8 cellular contexts compared by ENCODE assay signal in genomic region chr14:75175677-75176141, GRCh38. TPM values are rescaled to one million over a fixed set of nuclear protein-coding genes. Genes with fewer than 3 reads are reported as not detected.
DNase-seq lines count a peak whose midpoint lies in the region; ATAC-seq, FAIRE-seq and TF ChIP-seq lines count a peak whose summit lies in the region.

No MANE protein-coding gene starts in this region.

- peaks cover 8 to 45% (median 19%) of the 10 kb centered on the region in 4 donors for H3K4me1 ChIP-seq in transverse colon

- H3K36me3 Mint-ChIP-seq in activated T-helper 2 cell treated with anti-CD3 and anti-CD28 coated beads, Interferon-gamma antibody, Interleukin-2, Interleukin-4, amounts not matched to agents 10 μg/mL and 5 μg/mL and 100 μg/mL, durations not matched to agents 14 hours and 24 hours and 36 hours (ENCODE audit: low read depth) = peaks cover 40% of the 10 kb centered on the region

- no peaks in the 10 kb centered on the region for H3K9me3 Mint-ChIP-seq in activated T-helper 2 cell treated with anti-CD3 and anti-CD28 coated beads, Interferon-gamma antibody, Interleukin-2, Interleukin-4, amounts not matched to agents 10 μg/mL and 5 μg/mL and 100 μg/mL, durations not matched to agents 14 hours and 24 hours and 36 hours

- in situ Hi-C loops in transverse colon (cut with MboI; ENCODE audit: low pct_ligation_motif_present in 1 of 4, low pct_unique_long_range_greater_than_20kb in 1 of 4, low sequenced_read_pairs in 3 of 4) = no loop called here

- no peaks in the 10 kb centered on the region for H3K9me3 ChIP-seq in transverse colon

- peak overlapping the region; percentile 87 for H3K4me3 Mint-ChIP-seq in activated T-helper 2 cell treated with anti-CD3 and anti-CD28 coated beads, Interferon-gamma antibody, Interleukin-2, Interleukin-4, amounts not matched to agents 10 μg/mL and 5 μg/mL and 100 μg/mL, durations not matched to agents 14 hours and 24 hours and 36 hours (ENCODE audit: low read depth)

- peak overlapping the region; percentile 92 for H3K27ac Mint-ChIP-seq in activated T-helper 2 cell treated with anti-CD3 and anti-CD28 coated beads, Interferon-gamma antibody, Interleukin-2, Interleukin-4, amounts not matched to agents 10 μg/mL and 5 μg/mL and 100 μg/mL, durations not matched to agents 14 hours and 24 hours and 36 hours

- no peak for TF ChIP-seq EP300 in transverse colon (IDR thresholded peaks at IDR 0.05; ENCODE audit: low read depth)

- H3K27me3 ChIP-seq in kidney epithelial cell (ENCODE audit: control insufficient read depth, insufficient read depth, low read length) = no peaks in the 10 kb centered on the region
- no peaks in the 10 kb centered on the region for H3K27me3 ChIP-seq in transverse colon

- intact Hi-C loops in activated T-helper 2 cell treated with anti-CD3 and anti-CD28 coated beads, Interferon-gamma antibody, Interleukin-2, Interleukin-4, amounts not matched to agents 10 μg/mL and 5 μg/mL and 100 μg/mL, durations not matched to agents 14 hours and 24 hours and 36 hours (cut with micrococcal nuclease) = loop anchor here (1.0 to 5.0 kb wide), 5 partner anchors 18 to 119 kb away; partner anchors contain the start of genes FOS and NEK9
- intact Hi-C loops in transverse colon (cut with DNase I; ENCODE audit: low total_unique reads) = no loop called here

- ATAC-seq in GM18502 (IDR thresholded peaks at IDR 0.05; ENCODE audit: poor library complexity, unreplicated experiment) = peak; percentile 21
- ATAC-seq in HG03060 (IDR thresholded peaks at IDR 0.05; ENCODE audit: low read depth, unreplicated experiment) = peak; percentile 28

- peaks cover 3% of the 10 kb centered on the region for H3K27me3 Mint-ChIP-seq in activated T-helper 2 cell treated with anti-CD3 and anti-CD28 coated beads, Interferon-gamma antibody, Interleukin-2, Interleukin-4, amounts not matched to agents 10 μg/mL and 5 μg/mL and 100 μg/mL, durations not matched to agents 14 hours and 24 hours and 36 hours (ENCODE audit: low read depth)

- no peak for FAIRE-seq in GM12891 (lab: Jason Lieb, UNC)

- H3K27ac ChIP-seq in transverse colon = peak overlapping the region; percentile 96 to 100 (median 98)

- 8 to 89% methylated on average over 1 to 9 of the region's 10 CpGs for WGBS in transverse colon (ENCODE audit: low coverage in 1 of 2), 2 donors

- no peak for DNase-seq in activated T-helper 2 cell treated with anti-CD3 and anti-CD28 coated beads, Interferon-gamma antibody, Interleukin-2, Interleukin-4, amounts not matched to agents 10 μg/mL and 5 μg/mL and 100 μg/mL, durations not matched to agents 14 hours and 24 hours and 36 hours (ENCODE audit: low spot score)
- DNase-seq in kidney epithelial cell (ENCODE audit: low read depth) (no peak), transverse colon (no peak), GM12891 (ENCODE audit: insufficient read length, low spot score) (no peak), NCI-H2171 (lab: John Stamatoyannopoulos, UW) (no peak), globus pallidus (ENCODE audit: low spot score) (no peak)

- no peak for TF ChIP-seq CTCF in kidney epithelial cell (IDR thresholded peaks at IDR 0.05; ENCODE audit: insufficient read depth, low read length, poor library complexity, severe bottlenecking)
- TF ChIP-seq CTCF in transverse colon (IDR thresholded peaks at IDR 0.05) = no peak

- H3K4me3 ChIP-seq in kidney epithelial cell (ENCODE audit: low read depth, low read length) = peak overlapping the region; percentile 89
- H3K4me3 ChIP-seq in transverse colon = peak overlapping the region; percentile 81 to 97 (median 88)

- H3K36me3 ChIP-seq in kidney epithelial cell (ENCODE audit: control insufficient read depth, insufficient read depth, low read length) (no peaks in the 10 kb centered on the region), transverse colon (no peaks in the 10 kb centered on the region)

- TF ChIP-seq POLR2A in transverse colon (IDR thresholded peaks at IDR 0.05) = no peak
- no peak for TF ChIP-seq POLR2A in GM12891 (IDR thresholded peaks at IDR 0.05; ENCODE audit: low read depth, low read length)

- H3K4me1 Mint-ChIP-seq in activated T-helper 2 cell treated with anti-CD3 and anti-CD28 coated beads, Interferon-gamma antibody, Interleukin-2, Interleukin-4, amounts not matched to agents 10 μg/mL and 5 μg/mL and 100 μg/mL, durations not matched to agents 14 hours and 24 hours and 36 hours (ENCODE audit: low read depth) = peaks cover 28% of the 10 kb centered on the region

TF ChIP-seq in GM12891, 5 proteins besides CTCF, POLR2A, EP300 and RAD21:
- TF ChIP-seq PAX5 (IDR thresholded peaks at IDR 0.05; ENCODE audit: insufficient read depth, low read length, severe bottlenecking) = no peak
- no peak for TF ChIP-seq TAF1 (IDR thresholded peaks at IDR 0.05; ENCODE audit: low read depth, low read length)
- no peak for TF ChIP-seq POU2F2 (IDR thresholded peaks at IDR 0.05; ENCODE audit: low read depth, low read length)
- TF ChIP-seq SPI1 (IDR thresholded peaks at IDR 0.05; ENCODE audit: low read depth, low read length) = no peak
- TF ChIP-seq POLR2AphosphoS5 (IDR thresholded peaks at IDR 0.05; ENCODE audit: low read depth, low read length) = no peak

RNA-seq across cellular contexts. Expression of gene TMED10, which starts 0.7 kb away (rescaled TPM):
- total RNA-seq in activated T-helper 2 cell treated with anti-CD3 and anti-CD28 coated beads, Interferon-gamma antibody, Interleukin-2, Interleukin-4, amounts not matched to agents 10 μg/mL and 5 μg/mL and 100 μg/mL, durations not matched to agents 14 hours and 24 hours and 36 hours = 231 and 248 TPM in 2 replicates
- total RNA-seq in kidney epithelial cell (271 and 309 TPM in 2 replicates), transverse colon (100 to 1,000 TPM in 3 of 4 donors, 10 to 100 TPM in 1; 70.3 to 255 (median 244) TPM)
- 90.2 TPM for polyA plus RNA-seq in GM12891 (2012; ENCODE audit: low read depth, missing spikeins)

RNA-seq across cellular contexts. Expression of gene NEK9, which starts 48.9 kb away (rescaled TPM):
- 58.1 and 69.8 TPM in 2 replicates for total RNA-seq in activated T-helper 2 cell treated with anti-CD3 and anti-CD28 coated beads, Interferon-gamma antibody, Interleukin-2, Interleukin-4, amounts not matched to agents 10 μg/mL and 5 μg/mL and 100 μg/mL, durations not matched to agents 14 hours and 24 hours and 36 hours
- 28.1 and 43.5 TPM in 2 replicates for total RNA-seq in kidney epithelial cell
- total RNA-seq in transverse colon = 100 to 1,000 TPM in 1 of 4 donors, 10 to 100 TPM in 3; 24.4 to 121 (median 53.4) TPM
- 39.9 TPM for polyA plus RNA-seq in GM12891 (2012; ENCODE audit: low read depth, missing spikeins)
